In genomic region chr2:86311879-86312278, GRCh38 we compare ENCODE assay signal across 9 cellular contexts. TPM values are rescaled to one million over a fixed set of nuclear protein-coding genes. Genes with fewer than 3 reads are reported as not detected.
"Had no signal": no experiment of that assay in that cellular context is flagged by ENCODE, and none has a peak within 500 bp of the region (broad histone marks: within the 10 kb centered on the region; RNA-seq: fewer than 3 reads in every experiment).

No MANE protein-coding gene starts in this region.

- H3K4me3 ChIP-seq: GM23248 had no signal

- H3K4me3 Mint-ChIP-seq: IgD-negative memory B cell had no signal

- ATAC-seq: HepG2 had no signal

- H3K27ac Mint-ChIP-seq: IgD-negative memory B cell had no signal

- H2AFZ ChIP-seq: GM23248 had no signal

- DNase-seq: GM23248, GOT3, H7, HCEC 1CT, KBM-7 had no signal

- H3K27ac ChIP-seq: GM23248, HL-60 had no signal

- H3K9me3 Mint-ChIP-seq: IgD-negative memory B cell had no signal

- H3K9ac ChIP-seq: GM23248 had no signal

- H3K36me3 Mint-ChIP-seq: IgD-negative memory B cell had no signal

RNA-seq across cellular contexts. Expression of gene REEP1, which starts 25.5 kb away (rescaled TPM):
- total RNA-seq: GM23248, HT1080 had no signal
- polyA plus RNA-seq: GM23248, HepG2, IgD-negative memory B cell had no signal
